Comparison of ENCODE assay signal across 24 cellular contexts in the genomic region with DNA sequence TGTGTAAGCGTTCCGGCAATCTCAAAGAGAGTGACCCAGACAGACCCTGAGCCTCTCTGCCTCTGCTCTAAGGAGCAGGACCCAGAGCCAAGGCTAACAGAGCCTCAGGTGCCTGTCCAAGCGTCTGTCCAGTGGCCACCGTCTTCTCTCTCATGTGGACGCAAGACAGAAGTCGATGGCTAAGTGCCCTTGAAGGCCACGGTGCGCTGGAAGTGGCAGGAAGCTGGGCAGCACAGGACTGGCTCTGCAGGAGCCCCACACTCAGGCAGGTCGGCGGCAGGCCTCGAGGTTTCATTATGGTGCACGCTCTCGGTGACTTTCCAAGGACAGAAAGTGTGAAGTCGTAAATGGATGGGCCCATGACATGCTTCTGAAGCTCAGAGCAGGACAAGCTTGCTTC. TPM values are rescaled to one million over a fixed set of nuclear protein-coding genes. Genes with fewer than 3 reads are reported as not detected.
DNase-seq lines count a peak whose midpoint lies in the region; ATAC-seq, FAIRE-seq and TF ChIP-seq lines count a peak whose summit lies in the region.
"Had no signal": no experiment of that assay in that cellular context is flagged by ENCODE, and none has a peak within 500 bp of the region (broad histone marks: within the 10 kb centered on the region; RNA-seq: fewer than 3 reads in every experiment).

No MANE protein-coding gene starts in this region.

- peaks cover 0 to 25% (median 0%) of the 10 kb centered on the region in 4 experiments; a peak in 2 of 8 replicates for H3K36me3 ChIP-seq in H1 (ENCODE audit: control insufficient read depth in 2 of 4, insufficient read depth in 4 of 4, low read length in 3 of 4)
- H3K36me3 ChIP-seq in neuronal stem cell (replicated peaks in 1 of 2; ENCODE audit: control insufficient read depth in 2 of 2, insufficient read depth in 2 of 2, low read length in 2 of 2), result peaks cover 9 to 47% of the 10 kb centered on the region in 2 donors
- H3K36me3 ChIP-seq in aorta (ENCODE audit: control insufficient read depth in 1 of 2, insufficient read depth in 2 of 2, low read length in 1 of 2), result peaks cover 0 to 10% of the 10 kb centered on the region in 2 donors
- peaks cover 0 to 9% of the 10 kb centered on the region in 2 donors for H3K36me3 ChIP-seq in body of pancreas (replicated peaks in 1 of 2; ENCODE audit: insufficient read depth in 1 of 2, low read depth in 2 of 2)
- H3K36me3 ChIP-seq: Peyer's patch had no signal

- peaks cover 34% of the 10 kb centered on the region for H3K36me3 Mint-ChIP-seq in activated CD4-positive, alpha-beta T cell treated with anti-CD3 and anti-CD28 coated beads, Interleukin-2, amount 10 ng/mL, durations not matched to agents 24 days and 14 days (ENCODE audit: low read depth)

- no peak overlapping the region for H2BK15ac ChIP-seq in H1 (ENCODE audit: low read length)
- H2BK15ac ChIP-seq in neuronal stem cell (ENCODE audit: low read length), result no peak overlapping the region

- TF ChIP-seq EP300 in H1 (IDR thresholded peaks at IDR 0.05; ENCODE audit: borderline replicate concordance in 1 of 2, low read depth in 2 of 2, low read length in 2 of 2), result no peak

- CTCF ChIA-PET in H1 (lab: Charles Lee; ENCODE audit: partially characterized antibody), result interaction anchor here (0.8 to 1.2 kb wide), 3 partner anchors 9 to 1054 kb away, joined by 3 to 4 read pairs (median 3); no protein-coding TSS in a partner anchor

- no peak overlapping the region for H2BK120ac ChIP-seq in H1 (replicated peaks; ENCODE audit: low read depth, low read length)
- H2BK120ac ChIP-seq in neuronal stem cell (ENCODE audit: low read depth, low read length), result no peak overlapping the region

- H3K27ac ChIP-seq in H1 (ENCODE audit: low read depth, low read length) (no peak overlapping the region), neuronal stem cell (replicated peaks; ENCODE audit: low read length) (no peak overlapping the region), aorta (ENCODE audit: low read depth in 1 of 2, low read length in 2 of 2) (no peak overlapping the region), body of pancreas (no peak overlapping the region)
- H3K27ac ChIP-seq: 22Rv1, C4-2B, HL-60, Peyer's patch had no signal

- no peak overlapping the region for H3K27ac Mint-ChIP-seq in activated CD4-positive, alpha-beta T cell treated with anti-CD3 and anti-CD28 coated beads, Interleukin-2, amount 10 ng/mL, durations not matched to agents 24 days and 14 days

- DNase-seq in activated CD4-positive, alpha-beta T cell treated with anti-CD3 and anti-CD28 coated beads for 1 hour, result peak; percentile 4
- no peak for DNase-seq in activated CD4-positive, alpha-beta T cell treated with anti-CD3 and anti-CD28 coated beads, Interleukin-2, amount 10 ng/mL, durations not matched to agents 24 days and 14 days
- DNase-seq in H1 (ENCODE audit: low read depth in 1 of 2, low spot score in 2 of 2) (no peak), neuronal stem cell (ENCODE audit: low spot score) (no peak), aorta (no peak), body of pancreas (no peak)
- DNase-seq: AML-193, DMS79 treated with DMSO at 0.1 percent for 48 hours, MM.1S, NCI-H1092, NCI-H146, NCI-H2029 treated with DMSO at 0.1 percent for 48 hours, NCI-H2171, NCI-H446 treated with DMSO at 0.1 percent for 48 hours, NCI-H69 had no signal

- H3K4me2 ChIP-seq in H1 (ENCODE audit: insufficient read depth in 1 of 2, low read depth in 2 of 2, low read length in 2 of 2), result no peak overlapping the region
- no peak overlapping the region for H3K4me2 ChIP-seq in neuronal stem cell (ENCODE audit: insufficient read depth, low read length, poor library complexity, severe bottlenecking)

- TF ChIP-seq POLR2A in H1 (IDR thresholded peaks at IDR 0.05; ENCODE audit: control extremely low read depth in 1 of 2, low read depth in 2 of 2, low read length in 2 of 2) (no peak), body of pancreas (IDR thresholded peaks at IDR 0.05) (no peak)

- no peaks in the 10 kb centered on the region for H3K27me3 Mint-ChIP-seq in activated CD4-positive, alpha-beta T cell treated with anti-CD3 and anti-CD28 coated beads, Interleukin-2, amount 10 ng/mL, durations not matched to agents 24 days and 14 days
- H3K27me3 Mint-ChIP-seq: IgD-negative memory B cell had no signal

- no peak overlapping the region for H3K9ac ChIP-seq in H1 (replicated peaks in 1 of 4; ENCODE audit: extremely low read depth in 1 of 4, low read depth in 3 of 4, low read length in 3 of 4)
- peak overlapping the region; percentile 54 for H3K9ac ChIP-seq in neuronal stem cell (ENCODE audit: low read depth, low read length, poor library complexity)

- no peak overlapping the region for H3K56ac ChIP-seq in H1 (replicated peaks; ENCODE audit: insufficient read length, low read depth, low read length)

- H3K18ac ChIP-seq in H1 (ENCODE audit: extremely low read depth, low read length), result no peak overlapping the region
- no peak overlapping the region for H3K18ac ChIP-seq in neuronal stem cell (ENCODE audit: low read length)

- H3K4ac ChIP-seq in H1 (replicated peaks; ENCODE audit: insufficient read length, low read depth, low read length) (no peak overlapping the region), neuronal stem cell (ENCODE audit: low read length) (no peak overlapping the region)

- TF ChIP-seq RAD21 in H1 (IDR thresholded peaks at IDR 0.05 in 1 of 2, conservative IDR thresholded peaks at IDR 0.05 in 1 of 2; ENCODE audit: low read depth in 2 of 2, low read length in 2 of 2), result no peak

- H3K9me3 Mint-ChIP-seq in activated CD4-positive, alpha-beta T cell treated with anti-CD3 and anti-CD28 coated beads, Interleukin-2, amount 10 ng/mL, durations not matched to agents 24 days and 14 days, result peaks cover 8% of the 10 kb centered on the region

- no peak overlapping the region for H2AFZ ChIP-seq in H1 (ENCODE audit: low read length)
- H2AFZ ChIP-seq in neuronal stem cell (ENCODE audit: low read length), result no peak overlapping the region

- peaks cover 4 to 5% of the 10 kb centered on the region in 2 experiments for H4K20me1 ChIP-seq in H1 (replicated peaks in 1 of 2; ENCODE audit: control insufficient read depth in 1 of 2, insufficient read depth in 2 of 2, low read length in 2 of 2)

- POLR2A ChIA-PET in H1 (lab: Charles Lee; ENCODE audit: partially characterized antibody), result interaction anchor here (1.0 kb wide), 2 partner anchors 11 to 40 kb away, joined by 3 read pairs; no protein-coding TSS in a partner anchor

- H4K91ac ChIP-seq in H1 (replicated peaks; ENCODE audit: insufficient read length, low read length), result no peak overlapping the region
- no peak overlapping the region for H4K91ac ChIP-seq in neuronal stem cell (ENCODE audit: low read depth, low read length, poor library complexity)

- H3K14ac ChIP-seq in H1 (ENCODE audit: insufficient read length), result no peak overlapping the region
- no peak overlapping the region for H3K14ac ChIP-seq in neuronal stem cell (ENCODE audit: low read length)

- H4K5ac ChIP-seq in H1 (ENCODE audit: insufficient read length, low read depth, low read length), result no peak overlapping the region

- H3K23me2 ChIP-seq in H1 (ENCODE audit: low read depth, low read length), result peaks cover 2% of the 10 kb centered on the region; the same call in 1 of the 2 replicates

- intact Hi-C loops in activated CD4-positive, alpha-beta T cell treated with anti-CD3 and anti-CD28 coated beads, Interleukin-2, amount 10 ng/mL, durations not matched to agents 24 days and 14 days (cut with micrococcal nuclease), result no loop called here
- intact Hi-C loops in aorta (cut with DNase I) (no loop called here), body of pancreas (cut with DNase I) (no loop called here)

- no peak for ATAC-seq in aorta (ENCODE audit: low FRiP score)
- ATAC-seq in HG03097 (IDR thresholded peaks at IDR 0.05; ENCODE audit: low FRiP score, unreplicated experiment), result no peak
- ATAC-seq in HG03460 (IDR thresholded peaks at IDR 0.05; ENCODE audit: unreplicated experiment), result no peak
- ATAC-seq in body of pancreas, result no peak
- ATAC-seq: Right ventricle myocardium inferior had no signal

- peaks cover 0 to 5% (median 0%) of the 10 kb centered on the region in 4 experiments; a peak in 2 of 7 replicates for H3K4me1 ChIP-seq in H1 (replicated peaks in 1 of 4; ENCODE audit: control insufficient read depth in 3 of 4, insufficient read depth in 4 of 4, low read length in 3 of 4)
- peaks cover 0 to 6% of the 10 kb centered on the region in 2 donors for H3K4me1 ChIP-seq in neuronal stem cell (ENCODE audit: control insufficient read depth in 2 of 2, insufficient read depth in 1 of 2, low read depth in 1 of 2, low read length in 2 of 2)
- peaks cover 0 to 5% of the 10 kb centered on the region in 2 donors for H3K4me1 ChIP-seq in aorta (ENCODE audit: control insufficient read depth in 1 of 2, insufficient read depth in 2 of 2, low read length in 2 of 2)
- peaks cover 10% of the 10 kb centered on the region for H3K4me1 ChIP-seq in body of pancreas

- H3K9me3 ChIP-seq in H1 (ENCODE audit: insufficient read depth in 2 of 2, low read depth in 1 of 2, low read length in 1 of 2), result peaks cover 0 to 5% of the 10 kb centered on the region in 2 experiments; a peak in 1 of 4 replicates
- peaks cover 7 to 19% of the 10 kb centered on the region in 2 donors for H3K9me3 ChIP-seq in neuronal stem cell (replicated peaks in 1 of 2; ENCODE audit: control insufficient read depth in 2 of 2, insufficient read depth in 1 of 2, low read depth in 1 of 2, low read length in 2 of 2)
- no peaks in the 10 kb centered on the region for H3K9me3 ChIP-seq in aorta (ENCODE audit: control insufficient read depth, low read length)
- H3K9me3 ChIP-seq in body of pancreas, result no peaks in the 10 kb centered on the region

- peaks cover 7% of the 10 kb centered on the region for H3K4me1 Mint-ChIP-seq in activated CD4-positive, alpha-beta T cell treated with anti-CD3 and anti-CD28 coated beads, Interleukin-2, amount 10 ng/mL, durations not matched to agents 24 days and 14 days

- H2BK5ac ChIP-seq in H1 (ENCODE audit: low read depth, low read length) (peak overlapping the region; percentile 8; the same call in 1 of the 2 replicates), neuronal stem cell (ENCODE audit: low read length) (no peak overlapping the region)

- H2BK20ac ChIP-seq in H1 (ENCODE audit: low read length), result no peak overlapping the region

- no peak overlapping the region for H3K4me3 ChIP-seq in H1 (ENCODE audit: extremely low read depth in 1 of 4, insufficient read depth in 2 of 4, low read depth in 3 of 4, low read length in 4 of 4)
- H3K4me3 ChIP-seq in neuronal stem cell (ENCODE audit: low read length in 2 of 2), result no peak overlapping the region
- no peak overlapping the region for H3K4me3 ChIP-seq in aorta (ENCODE audit: low read length in 2 of 2)
- H3K4me3 ChIP-seq in body of pancreas, result no peak overlapping the region
- H3K4me3 ChIP-seq: Peyer's patch had no signal

- no peak overlapping the region for H3K4me3 Mint-ChIP-seq in activated CD4-positive, alpha-beta T cell treated with anti-CD3 and anti-CD28 coated beads, Interleukin-2, amount 10 ng/mL, durations not matched to agents 24 days and 14 days
- H3K4me3 Mint-ChIP-seq: IgD-negative memory B cell had no signal

- H2AK5ac ChIP-seq in H1 (ENCODE audit: low read depth, low read length), result no peak overlapping the region
- H2AK5ac ChIP-seq in neuronal stem cell (ENCODE audit: low read depth, low read length), result no peak overlapping the region

- H3K79me2 ChIP-seq in H1 (ENCODE audit: control insufficient read depth in 1 of 2, insufficient read depth in 2 of 2, low read length in 2 of 2), result peaks cover 3 to 73% of the 10 kb centered on the region in 2 experiments

- FAIRE-seq in H1 (lab: Jason Lieb, UNC), result no peak
- FAIRE-seq: H54 had no signal

- TF ChIP-seq CTCF in H1 (IDR thresholded peaks at IDR 0.05; ENCODE audit: control extremely low read depth in 1 of 3, insufficient read depth in 1 of 3, low read depth in 1 of 3, low read length in 3 of 3) (no peak), body of pancreas (IDR thresholded peaks at IDR 0.05) (no peak)

- H2BK12ac ChIP-seq in H1 (ENCODE audit: low read depth, low read length) (no peak overlapping the region), neuronal stem cell (ENCODE audit: low read length) (no peak overlapping the region)

- H3K27me3 ChIP-seq in H1 (replicated peaks in 1 of 4; ENCODE audit: control insufficient read depth in 3 of 4, extremely low read depth in 1 of 4, insufficient read depth in 3 of 4, low read length in 3 of 4) (no peaks in the 10 kb centered on the region), neuronal stem cell (ENCODE audit: control insufficient read depth in 3 of 3, insufficient read depth in 3 of 3, low read depth in 1 of 3, low read length in 3 of 3) (no peaks in the 10 kb centered on the region), aorta (ENCODE audit: control insufficient read depth in 1 of 2, insufficient read depth in 2 of 2, low read length in 1 of 2) (no peaks in the 10 kb centered on the region), body of pancreas (no peaks in the 10 kb centered on the region)
- H3K27me3 ChIP-seq: Peyer's patch had no signal

- H3K79me1 ChIP-seq in H1 (ENCODE audit: low read depth, low read length), result peaks cover 16% of the 10 kb centered on the region
- peaks cover 5% of the 10 kb centered on the region for H3K79me1 ChIP-seq in neuronal stem cell (ENCODE audit: low read depth, low read length)

- H4K8ac ChIP-seq in H1 (ENCODE audit: extremely low read depth, insufficient read depth, low read length) (no peak overlapping the region), neuronal stem cell (ENCODE audit: low read depth, low read length) (peak overlapping the region; percentile 23)

- H3K23ac ChIP-seq in H1 (ENCODE audit: insufficient read length), result no peak overlapping the region
- H3K23ac ChIP-seq in neuronal stem cell (ENCODE audit: low read depth, low read length, poor library complexity), result peak overlapping the region; percentile 56

- 92% methylated on average over 14 of the region's 14 CpGs; no CpG with 5 or more reads in 1 of the 2 experiments for WGBS in H1 (ENCODE audit: extremely low coverage in 1 of 2, insufficient coverage in 1 of 2, insufficient read length in 1 of 2, insufficient replicate concordance in 2 of 2, low coverage in 1 of 2, low lambda C conversion rate in 2 of 2, missing lambda C conversion rate in 1 of 2), 2 experiments
- no CpG with 5 or more reads among the region's 14 CpGs for WGBS in neuronal stem cell (ENCODE audit: extremely low coverage in 2 of 2, insufficient read length in 2 of 2, insufficient replicate concordance in 1 of 2), 2 donors
- 87 to 88% methylated on average over 14 of the region's 14 CpGs for WGBS in aorta, 2 donors
- WGBS in body of pancreas, 2 donors, result 90 to 91% methylated on average over 13 to 14 of the region's 14 CpGs

RNA-seq across cellular contexts. Expression of a gene that starts 49.1 kb away (rescaled TPM):
- total RNA-seq in activated CD4-positive, alpha-beta T cell treated with anti-CD3 and anti-CD28 coated beads, Interleukin-2, amount 10 ng/mL, durations not matched to agents 24 days and 14 days, result 44.7 and 45.9 TPM in 2 replicates
- 31.3 and 31.5 TPM in 2 replicates for total RNA-seq in H1 (2021; fragmentation: NEBNext Ultra II Directional; extraction: Animal tissue kit (Norgen Biotek cat#: 25700))
- polyA plus RNA-seq in H1 (2011; rRNA removed) (15.4 and 31.2 TPM in 2 replicates), aorta (1 to 10 TPM; 6.8 to 9.6 TPM)
- 14.3 TPM for polyA plus RNA-seq in H1 (2011; cell fraction: cytosol; rRNA removed)
- polyA plus RNA-seq in H1 (2011; cell fraction: nucleus; rRNA removed), result 24.1 TPM
- polyA plus RNA-seq in H1 (2012, experiment 1 of 2), result 9.7 to 17.8 TPM (median 12.6 TPM) in 4 replicates
- polyA plus RNA-seq in H1 (2012, experiment 2 of 2), result 5.0 TPM
- 14.8 TPM for polyA plus RNA-seq in H1 (2013, experiment 1 of 2)
- 12.6 TPM for polyA plus RNA-seq in H1 (2013, experiment 2 of 2)
- polyA minus RNA-seq in H1 (2011; rRNA and poly(A)+ RNA removed), result 35.1 and 38.5 TPM in 2 replicates
- 26.3 TPM for polyA minus RNA-seq in H1 (2011; cell fraction: cytosol; rRNA and poly(A)+ RNA removed)
- polyA minus RNA-seq in H1 (2011; cell fraction: nucleus; rRNA and poly(A)+ RNA removed), result 47.3 TPM
- polyA plus RNA-seq in neuronal stem cell (2013, experiment 1 of 2), result 15.9 TPM
- polyA plus RNA-seq in neuronal stem cell (2013, experiment 2 of 2), result 18.7 TPM
- total RNA-seq in aorta (10 to 100 TPM; 50.7 to 75.5 TPM), body of pancreas (100 to 1,000 TPM in 1 of 2 donors, 1 to 10 TPM in 1; 9.3 to 139 TPM)
